In the genomic region with DNA sequence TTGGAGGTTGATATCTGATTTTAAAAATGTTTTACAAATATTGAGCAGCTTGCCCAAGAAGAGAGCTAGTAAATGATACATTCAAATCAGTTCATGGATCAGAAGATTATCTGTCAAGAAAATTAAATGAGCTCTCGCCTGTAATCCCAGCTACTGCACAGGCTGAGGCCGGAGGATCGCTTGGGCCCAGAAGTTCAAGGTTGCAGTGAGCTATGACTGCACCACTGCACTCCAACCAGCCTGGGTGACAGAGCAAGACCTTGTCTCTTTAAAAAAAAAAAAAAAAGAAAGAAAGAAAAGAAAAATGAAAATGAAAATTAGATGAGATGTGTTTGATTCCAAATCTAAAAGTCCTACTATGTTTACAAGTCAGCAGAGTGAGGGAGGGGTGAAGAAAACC, we compare ENCODE assay signal across 9 cellular contexts. TPM values are rescaled to one million over a fixed set of nuclear protein-coding genes. Genes with fewer than 3 reads are reported as not detected.
DNase-seq lines count a peak whose midpoint lies in the region; ATAC-seq and TF ChIP-seq lines count a peak whose summit lies in the region.
"Had no signal": no experiment of that assay in that cellular context is flagged by ENCODE, and none has a peak within 500 bp of the region (broad histone marks: within the 10 kb centered on the region; RNA-seq: fewer than 3 reads in every experiment).

No MANE protein-coding gene starts in this region.

- no peak for TF ChIP-seq CTCF in CD14-positive monocyte (IDR thresholded peaks at IDR 0.05)
- no peak for TF ChIP-seq CTCF in NB4 (IDR thresholded peaks at IDR 0.05; ENCODE audit: low read depth, low read length)
- no peak for TF ChIP-seq CTCF in coronary artery (IDR thresholded peaks at IDR 0.05)
- no peak for TF ChIP-seq CTCF in neural cell (IDR thresholded peaks at IDR 0.05; ENCODE audit: poor library complexity, severe bottlenecking)

- H3K4me2 ChIP-seq in neural cell (ENCODE audit: low read length) = peak overlapping the region; percentile 83

- intact Hi-C loops in CD14-positive monocyte (cut with micrococcal nuclease) = loop anchor here in 1 of 2 donors (1.0 kb wide), 1 partner anchor 9 kb away; no protein-coding TSS in a partner anchor

- no peaks in the 10 kb centered on the region for H3F3A ChIP-seq in neural cell (ENCODE audit: insufficient read depth, low read length, poor library complexity, severe bottlenecking)

- H3K27ac ChIP-seq in coronary artery = peak overlapping the region in 1 of 2 donors; percentile 97
- no peak overlapping the region for H3K27ac ChIP-seq in neural cell (ENCODE audit: low read length)

- peaks cover 2 to 3% of the 10 kb centered on the region in 2 donors for H3K36me3 Mint-ChIP-seq in CD14-positive monocyte

- no peak for TF ChIP-seq RAD21 in neural cell (conservative IDR thresholded peaks at IDR 0.05)

- H3K9ac ChIP-seq in neural cell (ENCODE audit: low read length) = peak overlapping the region; percentile 2

- no peaks in the 10 kb centered on the region for H3K27me3 ChIP-seq in neural cell (ENCODE audit: insufficient read depth, low read depth, low read length)

- no peaks in the 10 kb centered on the region for H4K20me1 ChIP-seq in neural cell (ENCODE audit: insufficient read depth)

- peak overlapping the region; percentile 93 for H3K4me3 ChIP-seq in NB4 (ENCODE audit: low read depth, low read length)
- peak overlapping the region; percentile 91 for H3K4me3 ChIP-seq in coronary artery
- peak overlapping the region; percentile 83 for H3K4me3 ChIP-seq in neural cell (ENCODE audit: low read length)

- H3K9me2 ChIP-seq in neural cell (ENCODE audit: insufficient read depth, low read length) = no peaks in the 10 kb centered on the region

- H3K79me2 ChIP-seq in neural cell (replicated peaks; ENCODE audit: insufficient read depth, low read length) = peaks cover 53% of the 10 kb centered on the region

- no peaks in the 10 kb centered on the region for H3K27me3 Mint-ChIP-seq in CD14-positive monocyte (ENCODE audit: low read depth in 3 of 3)

- peaks cover 41% of the 10 kb centered on the region for H3K4me1 Mint-ChIP-seq in CD14-positive monocyte

- peak overlapping the region; percentile 41 to 100 (median 99) for H3K27ac Mint-ChIP-seq in CD14-positive monocyte

- no peak overlapping the region for H2AFZ ChIP-seq in neural cell (ENCODE audit: low read depth, low read length)

- H3K4me3 Mint-ChIP-seq in CD14-positive monocyte = peak overlapping the region in 1 of 2 donors; percentile 35

- ATAC-seq in GM21447 (IDR thresholded peaks at IDR 0.05; ENCODE audit: unreplicated experiment) = no peak

- TF ChIP-seq POLR2A in NB4 (IDR thresholded peaks at IDR 0.05; ENCODE audit: extremely low read depth, insufficient read length) = no peak

- no peaks in the 10 kb centered on the region for H3K36me3 ChIP-seq in neural cell (ENCODE audit: insufficient read depth, low read length)

- no peak for TF ChIP-seq EP300 in neural cell (conservative IDR thresholded peaks at IDR 0.05; ENCODE audit: poor library complexity, severe bottlenecking)

- no peaks in the 10 kb centered on the region for H3K9me3 ChIP-seq in neural cell (ENCODE audit: low read length)

- no peak for DNase-seq in CD14-positive monocyte (ENCODE audit: low spot score)
- peak; percentile 32 for DNase-seq in NB4 (ENCODE audit: low read depth)
- no peak for DNase-seq in coronary artery (ENCODE audit: low spot score)
- DNase-seq in NCI-H524 (lab: John Stamatoyannopoulos, UW) = no peak
- no peak for DNase-seq in ecto neural progenitor cell (ENCODE audit: low spot score)
- no peak for DNase-seq in stimulated activated CD4-positive, alpha-beta T cell treated with anti-CD3 and anti-CD28 coated beads, Interleukin-12 subunit alpha, Interleukin-12 subunit beta, amount 100 ng/mL, for 4 hours
- DNase-seq: activated naive CD4-positive, alpha-beta T cell had no signal

- H3K9me3 Mint-ChIP-seq in CD14-positive monocyte = no peaks in the 10 kb centered on the region

TF ChIP-seq in neural cell, 6 proteins besides CTCF, POLR2A, EP300 and RAD21:
- TF ChIP-seq, protein P1, sequence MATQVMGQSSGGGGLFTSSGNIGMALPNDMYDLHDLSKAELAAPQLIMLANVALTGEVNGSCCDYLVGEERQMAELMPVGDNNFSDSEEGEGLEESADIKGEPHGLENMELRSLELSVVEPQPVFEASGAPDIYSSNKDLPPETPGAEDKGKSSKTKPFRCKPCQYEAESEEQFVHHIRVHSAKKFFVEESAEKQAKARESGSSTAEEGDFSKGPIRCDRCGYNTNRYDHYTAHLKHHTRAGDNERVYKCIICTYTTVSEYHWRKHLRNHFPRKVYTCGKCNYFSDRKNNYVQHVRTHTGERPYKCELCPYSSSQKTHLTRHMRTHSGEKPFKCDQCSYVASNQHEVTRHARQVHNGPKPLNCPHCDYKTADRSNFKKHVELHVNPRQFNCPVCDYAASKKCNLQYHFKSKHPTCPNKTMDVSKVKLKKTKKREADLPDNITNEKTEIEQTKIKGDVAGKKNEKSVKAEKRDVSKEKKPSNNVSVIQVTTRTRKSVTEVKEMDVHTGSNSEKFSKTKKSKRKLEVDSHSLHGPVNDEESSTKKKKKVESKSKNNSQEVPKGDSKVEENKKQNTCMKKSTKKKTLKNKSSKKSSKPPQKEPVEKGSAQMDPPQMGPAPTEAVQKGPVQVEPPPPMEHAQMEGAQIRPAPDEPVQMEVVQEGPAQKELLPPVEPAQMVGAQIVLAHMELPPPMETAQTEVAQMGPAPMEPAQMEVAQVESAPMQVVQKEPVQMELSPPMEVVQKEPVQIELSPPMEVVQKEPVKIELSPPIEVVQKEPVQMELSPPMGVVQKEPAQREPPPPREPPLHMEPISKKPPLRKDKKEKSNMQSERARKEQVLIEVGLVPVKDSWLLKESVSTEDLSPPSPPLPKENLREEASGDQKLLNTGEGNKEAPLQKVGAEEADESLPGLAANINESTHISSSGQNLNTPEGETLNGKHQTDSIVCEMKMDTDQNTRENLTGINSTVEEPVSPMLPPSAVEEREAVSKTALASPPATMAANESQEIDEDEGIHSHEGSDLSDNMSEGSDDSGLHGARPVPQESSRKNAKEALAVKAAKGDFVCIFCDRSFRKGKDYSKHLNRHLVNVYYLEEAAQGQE (IDR thresholded peaks at IDR 0.05; ENCODE audit: borderline replicate concordance) = no peak
- TF ChIP-seq EZH2 (IDR thresholded peaks at IDR 0.05; ENCODE audit: borderline replicate concordance, insufficient read depth, low read length, poor library complexity, severe bottlenecking) = no peak

RNA-seq across cellular contexts. Expression of a gene that starts 2.4 kb away (rescaled TPM):
- 10 to 100 TPM; 29.8 to 37.0 TPM for polyA plus RNA-seq in CD14-positive monocyte
- 45.3 and 52.4 TPM in 2 replicates for polyA plus RNA-seq in neural cell
- 35.1 and 47.0 TPM in 2 replicates for polyA minus RNA-seq in neural cell

RNA-seq across cellular contexts. Expression of a gene that starts 46.2 kb away (rescaled TPM):
- polyA plus RNA-seq in CD14-positive monocyte (not detected), neural cell (3.8 and 6.9 TPM in 2 replicates)
- 2.2 and 4.7 TPM in 2 replicates for polyA minus RNA-seq in neural cell
